26 cellular contexts compared by ENCODE assay signal in genomic region chr5:133933670-133934295, GRCh38. TPM values are rescaled to one million over a fixed set of nuclear protein-coding genes. Genes with fewer than 3 reads are reported as not detected.
DNase-seq lines count a peak whose midpoint lies in the region; ATAC-seq and TF ChIP-seq lines count a peak whose summit lies in the region.
"Had no signal": no experiment of that assay in that cellular context is flagged by ENCODE, and none has a peak within 500 bp of the region (broad histone marks: within the 10 kb centered on the region; RNA-seq: fewer than 3 reads in every experiment).

No MANE protein-coding gene starts in this region.

- no peaks in the 10 kb centered on the region for H3K9me3 Mint-ChIP-seq in activated T-helper 2 cell treated with anti-CD3 and anti-CD28 coated beads, Interferon-gamma antibody, Interleukin-2, Interleukin-4, amounts not matched to agents 10 μg/mL and 5 μg/mL and 100 μg/mL, durations not matched to agents 14 hours and 24 hours and 36 hours
- H3K9me3 Mint-ChIP-seq in naive B cell, result peaks cover 0 to 10% (median 5%) of the 10 kb centered on the region in 7 donors
- H3K9me3 Mint-ChIP-seq: mesothelial cell of epicardium, nephron had no signal

- intact Hi-C loops in activated T-helper 2 cell treated with anti-CD3 and anti-CD28 coated beads, Interferon-gamma antibody, Interleukin-2, Interleukin-4, amounts not matched to agents 10 μg/mL and 5 μg/mL and 100 μg/mL, durations not matched to agents 14 hours and 24 hours and 36 hours (cut with micrococcal nuclease), result loop anchor here (5.0 kb wide), 2 partner anchors 41 to 821 kb away; no protein-coding TSS in a partner anchor
- intact Hi-C loops in breast epithelium (cut with DNase I; ENCODE audit: low total_unique reads), result no loop called here

- H4K20me1 ChIP-seq in DOHH2 (ENCODE audit: control insufficient read depth, insufficient read depth, low read depth, low read length), result no peaks in the 10 kb centered on the region

- no peak for ATAC-seq in naive B cell (ENCODE audit: low read depth in 2 of 2)
- ATAC-seq: left ventricle myocardium superior had no signal

- H3K79me2 ChIP-seq in DOHH2 (ENCODE audit: control insufficient read depth, low read length), result no peaks in the 10 kb centered on the region
- H3K79me2 ChIP-seq: parathyroid adenoma had no signal

- no peak for DNase-seq in activated T-helper 2 cell treated with anti-CD3 and anti-CD28 coated beads, Interferon-gamma antibody, Interleukin-2, Interleukin-4, amounts not matched to agents 10 μg/mL and 5 μg/mL and 100 μg/mL, durations not matched to agents 14 hours and 24 hours and 36 hours (ENCODE audit: low spot score)
- DNase-seq in naive B cell (no peak), A172 (ENCODE audit: low spot score) (no peak), NCI-H2107 (lab: John Stamatoyannopoulos, UW) (no peak), breast epithelium (ENCODE audit: low spot score in 2 of 2) (no peak)
- no peak for DNase-seq in stimulated activated CD4-positive, alpha-beta T cell treated with anti-CD3 and anti-CD28 coated beads, Interleukin-4, amount 100 ng/mL, for 1 hour
- DNase-seq: activated CD4-positive, CD25-positive, alpha-beta regulatory T cell treated with anti-CD3 and anti-CD28 coated beads, Interleukin-2, amount 50 U/mL, for 72 hours; activated T-cell treated with anti-CD3 and anti-CD28 coated beads for 4 hours; adrenal gland; brain microvascular endothelial cell; CD4-positive, CD25-positive, alpha-beta regulatory T cell; effector CD4-positive, alpha-beta T cell; glutamatergic neuron; left ventricle myocardium superior; MG63; NCI-H2029 treated with DMSO at 0.1 percent for 48 hours; stimulated activated CD4-positive, alpha-beta T cell treated with anti-CD3 and anti-CD28 coated beads, Interleukin-2, amount 100 ng/mL, for 48 hours; T-helper 1 cell had no signal

- H3K4me2 ChIP-seq in DOHH2 (ENCODE audit: low read length), result peak overlapping the region; percentile 87

- peak overlapping the region; percentile 76 for H3K27ac Mint-ChIP-seq in activated T-helper 2 cell treated with anti-CD3 and anti-CD28 coated beads, Interferon-gamma antibody, Interleukin-2, Interleukin-4, amounts not matched to agents 10 μg/mL and 5 μg/mL and 100 μg/mL, durations not matched to agents 14 hours and 24 hours and 36 hours
- peak overlapping the region; percentile 93 to 100 (median 99) for H3K27ac Mint-ChIP-seq in naive B cell
- H3K27ac Mint-ChIP-seq: CD4-positive, CD25-positive, alpha-beta regulatory T cell; mesothelial cell of epicardium had no signal

- no peaks in the 10 kb centered on the region for H3K27me3 Mint-ChIP-seq in activated T-helper 2 cell treated with anti-CD3 and anti-CD28 coated beads, Interferon-gamma antibody, Interleukin-2, Interleukin-4, amounts not matched to agents 10 μg/mL and 5 μg/mL and 100 μg/mL, durations not matched to agents 14 hours and 24 hours and 36 hours (ENCODE audit: low read depth)
- no peaks in the 10 kb centered on the region for H3K27me3 Mint-ChIP-seq in naive B cell
- H3K27me3 Mint-ChIP-seq: CD4-positive, CD25-positive, alpha-beta regulatory T cell had no signal

- no peaks in the 10 kb centered on the region for H3K36me3 Mint-ChIP-seq in activated T-helper 2 cell treated with anti-CD3 and anti-CD28 coated beads, Interferon-gamma antibody, Interleukin-2, Interleukin-4, amounts not matched to agents 10 μg/mL and 5 μg/mL and 100 μg/mL, durations not matched to agents 14 hours and 24 hours and 36 hours (ENCODE audit: low read depth)
- peaks cover 0 to 11% of the 10 kb centered on the region in 2 donors for H3K36me3 Mint-ChIP-seq in naive B cell
- H3K36me3 Mint-ChIP-seq: CD4-positive, CD25-positive, alpha-beta regulatory T cell; mesothelial cell of epicardium had no signal

- CTCF ChIA-PET in HEK293 (lab: Yijun Ruan, JAX), result no interaction called here

- H3K4me3 Mint-ChIP-seq in activated T-helper 2 cell treated with anti-CD3 and anti-CD28 coated beads, Interferon-gamma antibody, Interleukin-2, Interleukin-4, amounts not matched to agents 10 μg/mL and 5 μg/mL and 100 μg/mL, durations not matched to agents 14 hours and 24 hours and 36 hours (ENCODE audit: low read depth), result no peak overlapping the region
- H3K4me3 Mint-ChIP-seq in naive B cell, result peak overlapping the region; percentile 68 to 92 (median 86)
- H3K4me3 Mint-ChIP-seq: CD4-positive, CD25-positive, alpha-beta regulatory T cell; mesothelial cell of epicardium; nephron had no signal

- TF ChIP-seq POLR2A in breast epithelium (IDR thresholded peaks at IDR 0.05), result no peak

- no peaks in the 10 kb centered on the region for H3K9me2 ChIP-seq in DOHH2 (replicated peaks; ENCODE audit: control insufficient read depth, low read length)

- peak overlapping the region; percentile 97 for H3K27ac ChIP-seq in DOHH2 (ENCODE audit: low read depth, low read length)
- H3K27ac ChIP-seq in HEK293 (ENCODE audit: extremely low read depth, low read depth, low read length), result no peak overlapping the region
- H3K27ac ChIP-seq in breast epithelium, result no peak overlapping the region
- H3K27ac ChIP-seq: adrenal gland, brain microvascular endothelial cell, epithelial cell of prostate, parathyroid adenoma, right atrium auricular region, RWPE1 had no signal

- H3K4me3 ChIP-seq in DOHH2 (ENCODE audit: low read length), result peak overlapping the region; percentile 66
- no peak overlapping the region for H3K4me3 ChIP-seq in HEK293 (ENCODE audit: low read depth, low read length)
- H3K4me3 ChIP-seq in breast epithelium, result no peak overlapping the region
- H3K4me3 ChIP-seq: adrenal gland, MG63, right atrium auricular region had no signal

- POLR2A ChIA-PET in HEK293 (lab: Yijun Ruan, JAX), result no interaction called here

- H3F3A ChIP-seq in DOHH2 (ENCODE audit: control insufficient read depth, insufficient read depth), result peaks cover 56% of the 10 kb centered on the region

- H3K9me3 ChIP-seq in DOHH2 (ENCODE audit: control insufficient read depth, insufficient read depth, low read length) (peaks cover 7% of the 10 kb centered on the region; the same call in 1 of the 2 replicates), HEK293 (ENCODE audit: control insufficient read depth, insufficient read depth, low read depth, low read length) (no peaks in the 10 kb centered on the region), breast epithelium (no peaks in the 10 kb centered on the region)
- H3K9me3 ChIP-seq: adrenal gland, right atrium auricular region had no signal

- H3K4me1 ChIP-seq in DOHH2 (ENCODE audit: control insufficient read depth, low read length) (peaks cover 99% of the 10 kb centered on the region), HEK293 (ENCODE audit: control insufficient read depth, insufficient read depth, low read length) (peaks cover 11% of the 10 kb centered on the region), breast epithelium (no peaks in the 10 kb centered on the region)
- H3K4me1 ChIP-seq: parathyroid adenoma had no signal

- H3K36me3 ChIP-seq in DOHH2 (ENCODE audit: control insufficient read depth, low read length) (0 out of 2 replicates have a peak, but pooled peaks cover 3% of the 10 kb centered on the region), HEK293 (ENCODE audit: control insufficient read depth in 2 of 2, insufficient read depth in 1 of 2, low read length in 2 of 2) (no peaks in the 10 kb centered on the region), breast epithelium (no peaks in the 10 kb centered on the region)
- H3K36me3 ChIP-seq: adrenal gland, brain microvascular endothelial cell, MG63, right atrium auricular region had no signal

- TF ChIP-seq CTCF in DOHH2 (IDR thresholded peaks at IDR 0.05; ENCODE audit: low read depth, low read length, poor library complexity, severe bottlenecking), result no peak
- TF ChIP-seq CTCF in HEK293 (tag by site-specific recombination; IDR thresholded peaks at IDR 0.05), result no peak
- TF ChIP-seq CTCF in breast epithelium (IDR thresholded peaks at IDR 0.05), result no peak

- H3K27me3 ChIP-seq in DOHH2 (ENCODE audit: control insufficient read depth, low read length) (no peaks in the 10 kb centered on the region), breast epithelium (no peaks in the 10 kb centered on the region)
- H3K27me3 ChIP-seq: adrenal gland, brain microvascular endothelial cell, MG63, right atrium auricular region had no signal

- H3K4me1 Mint-ChIP-seq in activated T-helper 2 cell treated with anti-CD3 and anti-CD28 coated beads, Interferon-gamma antibody, Interleukin-2, Interleukin-4, amounts not matched to agents 10 μg/mL and 5 μg/mL and 100 μg/mL, durations not matched to agents 14 hours and 24 hours and 36 hours (ENCODE audit: low read depth), result peaks cover 50% of the 10 kb centered on the region
- peaks cover 89 to 98% (median 97%) of the 10 kb centered on the region in 3 donors for H3K4me1 Mint-ChIP-seq in naive B cell

TF ChIP-seq in HEK293, 187 proteins besides CTCF, POLR2A, EP300 and RAD21 (continues in another document):
- TF ChIP-seq ZBTB11 (tag by site-specific recombination; conservative IDR thresholded peaks at IDR 0.05; ENCODE audit: low read depth), result no peak

RNA-seq across cellular contexts. Expression of gene C5orf15, which starts 34.6 kb away (rescaled TPM):
- 63.7 and 66.7 TPM in 2 replicates for total RNA-seq in activated T-helper 2 cell treated with anti-CD3 and anti-CD28 coated beads, Interferon-gamma antibody, Interleukin-2, Interleukin-4, amounts not matched to agents 10 μg/mL and 5 μg/mL and 100 μg/mL, durations not matched to agents 14 hours and 24 hours and 36 hours
- polyA plus RNA-seq in naive B cell (ENCODE audit: low read depth in 6 of 6), result 10 to 100 TPM; 37.2 to 44.3 (median 41.2) TPM
- 178 and 190 TPM in 2 replicates for total RNA-seq in A172 (2014; rRNA removed; shearing (Covaris generic))
- total RNA-seq in breast epithelium, result 10 to 100 TPM; 40.6 to 68.9 (median 41.0) TPM
